Comparison of ENCODE assay signal across 8 cellular contexts in genomic region chr14:97977711-97978261, GRCh38.
A peak's percentile ranks its signal among the peaks of the same experiment; 100 is the strongest.
DNase-seq lines count a peak whose midpoint lies in the region; ATAC-seq and TF ChIP-seq lines count a peak whose summit lies in the region.
"Had no signal": no experiment of that assay in that cellular context is flagged by ENCODE, and none has a peak within 500 bp of the region (broad histone marks: within the 10 kb centered on the region; RNA-seq: fewer than 3 reads in every experiment).

No MANE protein-coding gene starts in this region.

- H3K9me3 ChIP-seq in esophagus squamous epithelium (no peaks in the 10 kb centered on the region), tibial nerve (no peaks in the 10 kb centered on the region)

- peak overlapping the region; percentile 19 to 59 (median 42) for H3K4me3 ChIP-seq in esophagus squamous epithelium
- H3K4me3 ChIP-seq in tibial nerve: peak overlapping the region; percentile 25 to 47 (median 36)
- H3K4me3 ChIP-seq: K562 had no signal

- intact Hi-C loops in esophagus squamous epithelium (cut with DNase I): no loop called here

- TF ChIP-seq EP300 in tibial nerve (IDR thresholded peaks at IDR 0.05): peak in 1 of 2 donors; percentile 34

- peaks cover 6 to 45% (median 9%) of the 10 kb centered on the region in 3 donors for H3K4me1 ChIP-seq in esophagus squamous epithelium
- peaks cover 0 to 32% (median 16%) of the 10 kb centered on the region in 4 donors for H3K4me1 ChIP-seq in tibial nerve

- H3K27ac ChIP-seq in esophagus squamous epithelium: peak overlapping the region; percentile 74 to 89 (median 80)
- H3K27ac ChIP-seq in tibial nerve: peak overlapping the region in 3 of 4 donors; percentile 60 to 73 (median 70)

- ATAC-seq in GM18520 (IDR thresholded peaks at IDR 0.05; ENCODE audit: unreplicated experiment): no peak
- ATAC-seq: K562 had no signal

- H3K36me3 ChIP-seq in esophagus squamous epithelium (no peaks in the 10 kb centered on the region), tibial nerve (no peaks in the 10 kb centered on the region)

- TF ChIP-seq POLR2A in esophagus squamous epithelium (IDR thresholded peaks at IDR 0.05) (peak in 2 of 4 donors; percentile 17 to 51), tibial nerve (IDR thresholded peaks at IDR 0.05) (no peak)

- H3K27me3 ChIP-seq in esophagus squamous epithelium: no peaks in the 10 kb centered on the region
- no peaks in the 10 kb centered on the region for H3K27me3 ChIP-seq in tibial nerve

- no peak for TF ChIP-seq CTCF in esophagus squamous epithelium (IDR thresholded peaks at IDR 0.05)
- TF ChIP-seq CTCF in tibial nerve (IDR thresholded peaks at IDR 0.05): no peak

- peak; percentile 79 for DNase-seq in NCI-H345 treated with DMSO at 0.1 percent for 48 hours (lab: John Stamatoyannopoulos, UW; ENCODE audit: unreplicated experiment)
- peak; percentile 64 for DNase-seq in activated T-cell treated with anti-CD3 and anti-CD28 coated beads for 1 hour (ENCODE audit: low read depth)
- DNase-seq in esophagus squamous epithelium (lab: John Stamatoyannopoulos, UW): no peak
- peak; percentile 78 for DNase-seq in putamen (ENCODE audit: low spot score)
- DNase-seq in tibial nerve (ENCODE audit: low spot score in 2 of 2): peak; percentile 13 to 18
- no peak for DNase-seq in OCI-M1 (lab: John Stamatoyannopoulos, UW)

- 8 to 53% methylated on average over 6 to 11 of the region's 17 CpGs for WGBS in esophagus squamous epithelium, 2 donors
- WGBS in tibial nerve, 2 donors: 17 to 19% methylated on average over 17 of the region's 17 CpGs

Comparison
In these comparisons a context has a peak if more than half of its experiments do, and no peak if none do; other contexts are left out.
1. DNase-seq: peak in NCI-H345 treated with DMSO at 0.1 percent for 48 hours (single experiment), activated T-cell treated with anti-CD3 and anti-CD28 coated beads for 1 hour (single experiment), putamen (single experiment) and tibial nerve (2 of 2); none in esophagus squamous epithelium (single experiment) and OCI-M1 (single experiment).